14 cellular contexts compared by ENCODE assay signal in the genomic region with DNA sequence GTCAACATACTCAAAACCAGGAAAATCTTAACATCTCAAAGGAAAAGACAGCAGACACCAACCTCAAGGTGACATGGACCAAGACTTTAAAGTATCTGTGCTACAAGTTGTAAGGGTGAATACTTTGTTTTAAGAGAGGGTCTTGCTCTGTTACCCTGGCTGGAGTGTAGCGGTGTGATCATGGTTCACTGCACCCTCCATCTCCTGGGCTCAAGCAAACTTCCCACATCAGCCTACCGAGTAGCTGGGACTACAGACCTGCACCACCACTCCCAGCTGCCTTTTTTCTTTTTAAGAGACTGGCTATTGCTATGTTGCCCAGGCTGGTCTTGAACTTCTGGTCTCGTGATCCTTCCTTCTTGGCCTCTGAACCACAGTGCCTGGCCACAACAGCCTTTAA. TPM values are rescaled to one million over a fixed set of nuclear protein-coding genes. Genes with fewer than 3 reads are reported as not detected.
DNase-seq lines count a peak whose midpoint lies in the region; ATAC-seq and TF ChIP-seq lines count a peak whose summit lies in the region.
"Had no signal": no experiment of that assay in that cellular context is flagged by ENCODE, and none has a peak within 500 bp of the region (broad histone marks: within the 10 kb centered on the region; RNA-seq: fewer than 3 reads in every experiment).

No MANE protein-coding gene starts in this region.

- H3F3A ChIP-seq in OCI-LY1 (ENCODE audit: insufficient read depth, low read length) = no peaks in the 10 kb centered on the region

- no peaks in the 10 kb centered on the region for H3K27me3 Mint-ChIP-seq in stimulated activated naive CD8-positive, alpha-beta T cell treated with anti-CD3 and anti-CD28 coated beads, Interleukin-15, Interleukin-2, amounts not matched to agents 100 ng/mL and 50 ng/mL, for 24 hours
- no peaks in the 10 kb centered on the region for H3K27me3 Mint-ChIP-seq in dendritic cell treated with granulocyte-macrophage colony-stimulating factor and Interleukin-4, amounts not matched to agents 40 ng/mL and 50 ng/mL, for 4 days
- no peaks in the 10 kb centered on the region for H3K27me3 Mint-ChIP-seq in type B pancreatic cell

- H3K36me3 ChIP-seq in OCI-LY1 (ENCODE audit: insufficient read depth, low read length) = peaks cover 20% of the 10 kb centered on the region
- H3K36me3 ChIP-seq: uterus had no signal

- no peaks in the 10 kb centered on the region for H3K9me3 ChIP-seq in OCI-LY1 (ENCODE audit: low read length)
- H3K9me3 ChIP-seq: uterus had no signal

- H4K20me1 ChIP-seq in OCI-LY1 (ENCODE audit: insufficient read depth, low read length) = no peaks in the 10 kb centered on the region

- no peak overlapping the region for H3K9ac ChIP-seq in OCI-LY1 (ENCODE audit: low read length)

- intact Hi-C loops in dendritic cell treated with granulocyte-macrophage colony-stimulating factor and Interleukin-4, amounts not matched to agents 40 ng/mL and 50 ng/mL, for 4 days (cut with micrococcal nuclease) = loop anchor here (5.0 kb wide), 1 partner anchor 202 kb away; no protein-coding TSS in a partner anchor

- TF ChIP-seq CTCF in OCI-LY1 (IDR thresholded peaks at IDR 0.05; ENCODE audit: low read length) (no peak), type B pancreatic cell (conservative IDR thresholded peaks at IDR 0.05) (no peak)

- DNase-seq in stimulated activated naive CD8-positive, alpha-beta T cell treated with anti-CD3 and anti-CD28 coated beads, Interleukin-15, Interleukin-2, amounts not matched to agents 100 U/mL and 50 U/mL, for 24 hours = no peak
- DNase-seq in type B pancreatic cell (ENCODE audit: extremely low spot score, unreplicated experiment) = no peak
- no peak for DNase-seq in HPDE6-E6E7 (ENCODE audit: extremely low spot score)
- DNase-seq in AG08395 (ENCODE audit: low spot score) = no peak
- DNase-seq: left cardiac atrium, NCI-H524 treated with DMSO at 0.1 percent for 48 hours, right cardiac atrium, T-helper 9 cell, uterus had no signal

- H3K27ac Mint-ChIP-seq in stimulated activated naive CD8-positive, alpha-beta T cell treated with anti-CD3 and anti-CD28 coated beads, Interleukin-15, Interleukin-2, amounts not matched to agents 100 ng/mL and 50 ng/mL, for 24 hours = peak overlapping the region; percentile 47
- peak overlapping the region; percentile 57 for H3K27ac Mint-ChIP-seq in dendritic cell treated with granulocyte-macrophage colony-stimulating factor and Interleukin-4, amounts not matched to agents 40 ng/mL and 50 ng/mL, for 4 days
- H3K27ac Mint-ChIP-seq in type B pancreatic cell = peak overlapping the region; percentile 52

- peaks cover 89% of the 10 kb centered on the region for H3K4me1 Mint-ChIP-seq in stimulated activated naive CD8-positive, alpha-beta T cell treated with anti-CD3 and anti-CD28 coated beads, Interleukin-15, Interleukin-2, amounts not matched to agents 100 ng/mL and 50 ng/mL, for 24 hours (ENCODE audit: low read depth)
- H3K4me1 Mint-ChIP-seq in dendritic cell treated with granulocyte-macrophage colony-stimulating factor and Interleukin-4, amounts not matched to agents 40 ng/mL and 50 ng/mL, for 4 days (ENCODE audit: low read depth) = peaks cover 70% of the 10 kb centered on the region
- peaks cover 47% of the 10 kb centered on the region for H3K4me1 Mint-ChIP-seq in type B pancreatic cell (ENCODE audit: unreplicated experiment)

- no peak for ATAC-seq in stimulated activated naive CD8-positive, alpha-beta T cell treated with anti-CD3 and anti-CD28 coated beads, Interleukin-15, Interleukin-2, amounts not matched to agents 100 U/mL and 50 U/mL, for 24 hours
- ATAC-seq in HG03097 (IDR thresholded peaks at IDR 0.05; ENCODE audit: low FRiP score, unreplicated experiment) = no peak
- ATAC-seq: left cardiac atrium, right cardiac atrium had no signal

- no peaks in the 10 kb centered on the region for H3K9me2 ChIP-seq in OCI-LY1 (ENCODE audit: low read depth, low read length)

- peaks cover 100% of the 10 kb centered on the region for H3K79me2 ChIP-seq in OCI-LY1 (ENCODE audit: insufficient read depth, low read length)

- peak overlapping the region; percentile 11; the same call in 1 of the 2 replicates for H3K4me2 ChIP-seq in OCI-LY1 (ENCODE audit: low read length)
- H3K4me2 ChIP-seq: hepatocyte had no signal

- H3K27me3 ChIP-seq in OCI-LY1 (ENCODE audit: insufficient read depth, low read length) = no peaks in the 10 kb centered on the region
- H3K27me3 ChIP-seq: hepatocyte, uterus had no signal

- H3K36me3 Mint-ChIP-seq in stimulated activated naive CD8-positive, alpha-beta T cell treated with anti-CD3 and anti-CD28 coated beads, Interleukin-15, Interleukin-2, amounts not matched to agents 100 ng/mL and 50 ng/mL, for 24 hours (ENCODE audit: low read depth) = peaks cover 50% of the 10 kb centered on the region
- H3K36me3 Mint-ChIP-seq in dendritic cell treated with granulocyte-macrophage colony-stimulating factor and Interleukin-4, amounts not matched to agents 40 ng/mL and 50 ng/mL, for 4 days (ENCODE audit: low read depth) = peaks cover 21% of the 10 kb centered on the region
- H3K36me3 Mint-ChIP-seq in type B pancreatic cell = peaks cover 21% of the 10 kb centered on the region

- no peaks in the 10 kb centered on the region for H3K9me3 Mint-ChIP-seq in stimulated activated naive CD8-positive, alpha-beta T cell treated with anti-CD3 and anti-CD28 coated beads, Interleukin-15, Interleukin-2, amounts not matched to agents 100 ng/mL and 50 ng/mL, for 24 hours
- H3K9me3 Mint-ChIP-seq in dendritic cell treated with granulocyte-macrophage colony-stimulating factor and Interleukin-4, amounts not matched to agents 40 ng/mL and 50 ng/mL, for 4 days = no peaks in the 10 kb centered on the region
- H3K9me3 Mint-ChIP-seq in type B pancreatic cell = peaks cover 7% of the 10 kb centered on the region

- H3K27ac ChIP-seq in OCI-LY1 (ENCODE audit: low read depth, low read length, poor library complexity, severe bottlenecking) = no peak overlapping the region
- H3K27ac ChIP-seq: hepatocyte, uterus had no signal

- no peak overlapping the region for H3K4me3 ChIP-seq in OCI-LY1 (ENCODE audit: low read depth, low read length, poor library complexity, severe bottlenecking)
- H3K4me3 ChIP-seq: hepatocyte, uterus had no signal

- H3K4me3 Mint-ChIP-seq in stimulated activated naive CD8-positive, alpha-beta T cell treated with anti-CD3 and anti-CD28 coated beads, Interleukin-15, Interleukin-2, amounts not matched to agents 100 ng/mL and 50 ng/mL, for 24 hours = no peak overlapping the region
- peak overlapping the region; percentile 9 for H3K4me3 Mint-ChIP-seq in dendritic cell treated with granulocyte-macrophage colony-stimulating factor and Interleukin-4, amounts not matched to agents 40 ng/mL and 50 ng/mL, for 4 days
- H3K4me3 Mint-ChIP-seq in type B pancreatic cell = no peak overlapping the region

- no peak overlapping the region for H2AFZ ChIP-seq in OCI-LY1 (ENCODE audit: low read length)
- H2AFZ ChIP-seq: hepatocyte had no signal

- H3K4me1 ChIP-seq in OCI-LY1 (ENCODE audit: insufficient read depth, low read length, severe bottlenecking) = peaks cover 69% of the 10 kb centered on the region

RNA-seq across cellular contexts. Expression of a gene that starts 9.7 kb away (rescaled TPM):
- total RNA-seq in type B pancreatic cell (ENCODE audit: low replicate concordance) = 58.8 and 84.3 TPM in 2 replicates
